ENCODE assay signal across 1 cellular context in the genomic region with DNA sequence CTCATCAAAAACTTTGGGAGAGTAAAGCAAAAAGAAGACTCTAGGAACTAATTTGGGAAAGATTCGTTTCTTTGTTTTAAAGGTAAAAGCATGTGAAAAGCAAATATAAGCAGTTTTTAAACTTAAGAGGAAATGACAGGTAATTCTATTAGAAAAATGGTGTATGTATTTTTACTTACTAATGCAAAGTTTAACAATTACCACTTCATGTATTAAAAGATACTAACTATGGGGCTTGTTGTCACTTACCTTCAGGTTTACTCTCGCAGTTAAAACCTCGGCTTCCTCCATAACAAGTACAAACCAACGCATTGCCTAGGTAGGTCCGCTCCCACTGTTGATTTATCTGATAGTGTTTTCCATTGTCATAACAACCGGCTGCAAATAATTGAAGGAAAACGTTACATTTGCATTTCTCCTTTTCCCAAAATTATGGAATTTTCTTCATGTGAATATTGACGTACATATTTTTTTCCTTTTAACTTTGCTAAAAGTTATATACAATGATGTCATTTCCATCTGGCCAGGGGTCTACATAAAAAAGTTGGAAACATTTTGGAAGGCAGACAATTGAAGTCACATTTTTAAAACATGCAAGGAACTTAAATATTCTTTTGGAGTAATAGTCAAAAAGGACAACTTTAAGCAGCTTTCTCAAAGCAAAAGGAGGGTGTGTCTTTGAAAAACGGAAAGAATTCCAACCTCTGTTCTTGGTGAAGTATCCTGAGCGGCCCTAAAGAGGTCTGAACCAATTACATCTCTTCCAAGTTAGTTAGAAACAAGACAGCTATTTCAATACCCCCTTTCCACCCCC.
A peak's percentile ranks its signal among the peaks of the same experiment; 100 is the strongest.
TF ChIP-seq lines count a peak whose summit lies in the region.

No MANE protein-coding gene starts in this region.

TF ChIP-seq in HepG2, 621 proteins besides CTCF, POLR2A, EP300 and RAD21 (continued from another document and continues in another):
- TF ChIP-seq, protein P1, sequence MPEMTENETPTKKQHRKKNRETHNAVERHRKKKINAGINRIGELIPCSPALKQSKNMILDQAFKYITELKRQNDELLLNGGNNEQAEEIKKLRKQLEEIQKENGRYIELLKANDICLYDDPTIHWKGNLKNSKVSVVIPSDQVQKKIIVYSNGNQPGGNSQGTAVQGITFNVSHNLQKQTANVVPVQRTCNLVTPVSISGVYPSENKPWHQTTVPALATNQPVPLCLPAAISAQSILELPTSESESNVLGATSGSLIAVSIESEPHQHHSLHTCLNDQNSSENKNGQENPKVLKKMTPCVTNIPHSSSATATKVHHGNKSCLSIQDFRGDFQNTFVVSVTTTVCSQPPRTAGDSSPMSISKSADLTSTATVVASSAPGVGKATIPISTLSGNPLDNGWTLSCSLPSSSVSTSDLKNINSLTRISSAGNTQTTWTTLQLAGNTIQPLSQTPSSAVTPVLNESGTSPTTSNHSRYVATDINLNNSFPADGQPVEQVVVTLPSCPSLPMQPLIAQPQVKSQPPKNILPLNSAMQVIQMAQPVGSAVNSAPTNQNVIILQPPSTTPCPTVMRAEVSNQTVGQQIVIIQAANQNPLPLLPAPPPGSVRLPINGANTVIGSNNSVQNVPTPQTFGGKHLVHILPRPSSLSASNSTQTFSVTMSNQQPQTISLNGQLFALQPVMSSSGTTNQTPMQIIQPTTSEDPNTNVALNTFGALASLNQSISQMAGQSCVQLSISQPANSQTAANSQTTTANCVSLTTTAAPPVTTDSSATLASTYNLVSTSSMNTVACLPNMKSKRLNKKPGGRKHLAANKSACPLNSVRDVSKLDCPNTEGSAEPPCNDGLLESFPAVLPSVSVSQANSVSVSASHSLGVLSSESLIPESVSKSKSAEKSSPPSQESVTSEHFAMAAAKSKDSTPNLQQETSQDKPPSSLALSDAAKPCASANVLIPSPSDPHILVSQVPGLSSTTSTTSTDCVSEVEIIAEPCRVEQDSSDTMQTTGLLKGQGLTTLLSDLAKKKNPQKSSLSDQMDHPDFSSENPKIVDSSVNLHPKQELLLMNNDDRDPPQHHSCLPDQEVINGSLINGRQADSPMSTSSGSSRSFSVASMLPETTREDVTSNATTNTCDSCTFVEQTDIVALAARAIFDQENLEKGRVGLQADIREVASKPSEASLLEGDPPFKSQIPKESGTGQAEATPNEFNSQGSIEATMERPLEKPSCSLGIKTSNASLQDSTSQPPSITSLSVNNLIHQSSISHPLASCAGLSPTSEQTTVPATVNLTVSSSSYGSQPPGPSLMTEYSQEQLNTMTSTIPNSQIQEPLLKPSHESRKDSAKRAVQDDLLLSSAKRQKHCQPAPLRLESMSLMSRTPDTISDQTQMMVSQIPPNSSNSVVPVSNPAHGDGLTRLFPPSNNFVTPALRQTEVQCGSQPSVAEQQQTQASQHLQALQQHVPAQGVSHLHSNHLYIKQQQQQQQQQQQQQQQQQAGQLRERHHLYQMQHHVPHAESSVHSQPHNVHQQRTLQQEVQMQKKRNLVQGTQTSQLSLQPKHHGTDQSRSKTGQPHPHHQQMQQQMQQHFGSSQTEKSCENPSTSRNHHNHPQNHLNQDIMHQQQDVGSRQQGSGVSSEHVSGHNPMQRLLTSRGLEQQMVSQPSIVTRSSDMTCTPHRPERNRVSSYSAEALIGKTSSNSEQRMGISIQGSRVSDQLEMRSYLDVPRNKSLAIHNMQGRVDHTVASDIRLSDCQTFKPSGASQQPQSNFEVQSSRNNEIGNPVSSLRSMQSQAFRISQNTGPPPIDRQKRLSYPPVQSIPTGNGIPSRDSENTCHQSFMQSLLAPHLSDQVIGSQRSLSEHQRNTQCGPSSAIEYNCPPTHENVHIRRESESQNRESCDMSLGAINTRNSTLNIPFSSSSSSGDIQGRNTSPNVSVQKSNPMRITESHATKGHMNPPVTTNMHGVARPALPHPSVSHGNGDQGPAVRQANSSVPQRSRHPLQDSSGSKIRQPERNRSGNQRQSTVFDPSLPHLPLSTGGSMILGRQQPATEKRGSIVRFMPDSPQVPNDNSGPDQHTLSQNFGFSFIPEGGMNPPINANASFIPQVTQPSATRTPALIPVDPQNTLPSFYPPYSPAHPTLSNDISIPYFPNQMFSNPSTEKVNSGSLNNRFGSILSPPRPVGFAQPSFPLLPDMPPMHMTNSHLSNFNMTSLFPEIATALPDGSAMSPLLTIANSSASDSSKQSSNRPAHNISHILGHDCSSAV (CRISPR knock-in tag; IDR thresholded peaks at IDR 0.05; ENCODE audit: borderline replicate concordance) = no peak
- 0 out of 2 replicates have a peak, but pooled peaks have one; percentile 51 for TF ChIP-seq KDM5A (IDR thresholded peaks at IDR 0.05; ENCODE audit: borderline replicate concordance, low read length)
- TF ChIP-seq, protein P2, sequence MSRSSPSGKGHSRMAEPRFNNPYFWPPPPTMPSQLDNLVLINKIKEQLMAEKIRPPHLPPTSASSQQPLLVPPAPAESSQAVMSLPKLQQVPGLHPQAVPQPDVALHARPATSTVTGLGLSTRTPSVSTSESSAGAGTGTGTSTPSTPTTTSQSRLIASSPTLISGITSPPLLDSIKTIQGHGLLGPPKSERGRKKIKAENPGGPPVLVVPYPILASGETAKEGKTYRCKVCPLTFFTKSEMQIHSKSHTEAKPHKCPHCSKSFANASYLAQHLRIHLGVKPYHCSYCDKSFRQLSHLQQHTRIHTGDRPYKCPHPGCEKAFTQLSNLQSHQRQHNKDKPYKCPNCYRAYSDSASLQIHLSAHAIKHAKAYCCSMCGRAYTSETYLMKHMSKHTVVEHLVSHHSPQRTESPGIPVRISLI (CRISPR knock-in tag; IDR thresholded peaks at IDR 0.05; ENCODE audit: borderline replicate concordance) = no peak
- TF ChIP-seq IRF2 (CRISPR knock-in tag; IDR thresholded peaks at IDR 0.05) = 0 out of 2 replicates have a peak, but pooled peaks have one; percentile 33
- no peak for TF ChIP-seq DMTF1 (CRISPR knock-in tag; IDR thresholded peaks at IDR 0.05)
- peak; percentile 12; the same call in 1 of the 2 replicates for TF ChIP-seq HNRNPL (IDR thresholded peaks at IDR 0.05; ENCODE audit: low read depth, low read length)
- no peak for TF ChIP-seq GABPA (IDR thresholded peaks at IDR 0.05; ENCODE audit: low read depth, low read length)
- 0 out of 2 replicates have a peak, but pooled peaks have one; percentile 4 for TF ChIP-seq GABPA (CRISPR knock-in tag; IDR thresholded peaks at IDR 0.05; ENCODE audit: low read depth)
- TF ChIP-seq CC2D1A (CRISPR knock-in tag; IDR thresholded peaks at IDR 0.05) = 0 out of 2 replicates have a peak, but pooled peaks have one; percentile 25
- TF ChIP-seq PREB (CRISPR knock-in tag; IDR thresholded peaks at IDR 0.05) = no peak
- TF ChIP-seq RBM22 (optimal IDR thresholded peaks at IDR 0.05; ENCODE audit: low read length) = peak; percentile 61
- no peak for TF ChIP-seq ZNF616 (CRISPR knock-in tag; IDR thresholded peaks at IDR 0.05; ENCODE audit: low read depth)
- TF ChIP-seq, protein P3, sequence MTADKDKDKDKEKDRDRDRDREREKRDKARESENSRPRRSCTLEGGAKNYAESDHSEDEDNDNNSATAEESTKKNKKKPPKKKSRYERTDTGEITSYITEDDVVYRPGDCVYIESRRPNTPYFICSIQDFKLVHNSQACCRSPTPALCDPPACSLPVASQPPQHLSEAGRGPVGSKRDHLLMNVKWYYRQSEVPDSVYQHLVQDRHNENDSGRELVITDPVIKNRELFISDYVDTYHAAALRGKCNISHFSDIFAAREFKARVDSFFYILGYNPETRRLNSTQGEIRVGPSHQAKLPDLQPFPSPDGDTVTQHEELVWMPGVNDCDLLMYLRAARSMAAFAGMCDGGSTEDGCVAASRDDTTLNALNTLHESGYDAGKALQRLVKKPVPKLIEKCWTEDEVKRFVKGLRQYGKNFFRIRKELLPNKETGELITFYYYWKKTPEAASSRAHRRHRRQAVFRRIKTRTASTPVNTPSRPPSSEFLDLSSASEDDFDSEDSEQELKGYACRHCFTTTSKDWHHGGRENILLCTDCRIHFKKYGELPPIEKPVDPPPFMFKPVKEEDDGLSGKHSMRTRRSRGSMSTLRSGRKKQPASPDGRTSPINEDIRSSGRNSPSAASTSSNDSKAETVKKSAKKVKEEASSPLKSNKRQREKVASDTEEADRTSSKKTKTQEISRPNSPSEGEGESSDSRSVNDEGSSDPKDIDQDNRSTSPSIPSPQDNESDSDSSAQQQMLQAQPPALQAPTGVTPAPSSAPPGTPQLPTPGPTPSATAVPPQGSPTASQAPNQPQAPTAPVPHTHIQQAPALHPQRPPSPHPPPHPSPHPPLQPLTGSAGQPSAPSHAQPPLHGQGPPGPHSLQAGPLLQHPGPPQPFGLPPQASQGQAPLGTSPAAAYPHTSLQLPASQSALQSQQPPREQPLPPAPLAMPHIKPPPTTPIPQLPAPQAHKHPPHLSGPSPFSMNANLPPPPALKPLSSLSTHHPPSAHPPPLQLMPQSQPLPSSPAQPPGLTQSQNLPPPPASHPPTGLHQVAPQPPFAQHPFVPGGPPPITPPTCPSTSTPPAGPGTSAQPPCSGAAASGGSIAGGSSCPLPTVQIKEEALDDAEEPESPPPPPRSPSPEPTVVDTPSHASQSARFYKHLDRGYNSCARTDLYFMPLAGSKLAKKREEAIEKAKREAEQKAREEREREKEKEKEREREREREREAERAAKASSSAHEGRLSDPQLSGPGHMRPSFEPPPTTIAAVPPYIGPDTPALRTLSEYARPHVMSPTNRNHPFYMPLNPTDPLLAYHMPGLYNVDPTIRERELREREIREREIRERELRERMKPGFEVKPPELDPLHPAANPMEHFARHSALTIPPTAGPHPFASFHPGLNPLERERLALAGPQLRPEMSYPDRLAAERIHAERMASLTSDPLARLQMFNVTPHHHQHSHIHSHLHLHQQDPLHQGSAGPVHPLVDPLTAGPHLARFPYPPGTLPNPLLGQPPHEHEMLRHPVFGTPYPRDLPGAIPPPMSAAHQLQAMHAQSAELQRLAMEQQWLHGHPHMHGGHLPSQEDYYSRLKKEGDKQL (CRISPR knock-in tag; IDR thresholded peaks at IDR 0.05; ENCODE audit: low read depth) = no peak
- TF ChIP-seq, protein P4, sequence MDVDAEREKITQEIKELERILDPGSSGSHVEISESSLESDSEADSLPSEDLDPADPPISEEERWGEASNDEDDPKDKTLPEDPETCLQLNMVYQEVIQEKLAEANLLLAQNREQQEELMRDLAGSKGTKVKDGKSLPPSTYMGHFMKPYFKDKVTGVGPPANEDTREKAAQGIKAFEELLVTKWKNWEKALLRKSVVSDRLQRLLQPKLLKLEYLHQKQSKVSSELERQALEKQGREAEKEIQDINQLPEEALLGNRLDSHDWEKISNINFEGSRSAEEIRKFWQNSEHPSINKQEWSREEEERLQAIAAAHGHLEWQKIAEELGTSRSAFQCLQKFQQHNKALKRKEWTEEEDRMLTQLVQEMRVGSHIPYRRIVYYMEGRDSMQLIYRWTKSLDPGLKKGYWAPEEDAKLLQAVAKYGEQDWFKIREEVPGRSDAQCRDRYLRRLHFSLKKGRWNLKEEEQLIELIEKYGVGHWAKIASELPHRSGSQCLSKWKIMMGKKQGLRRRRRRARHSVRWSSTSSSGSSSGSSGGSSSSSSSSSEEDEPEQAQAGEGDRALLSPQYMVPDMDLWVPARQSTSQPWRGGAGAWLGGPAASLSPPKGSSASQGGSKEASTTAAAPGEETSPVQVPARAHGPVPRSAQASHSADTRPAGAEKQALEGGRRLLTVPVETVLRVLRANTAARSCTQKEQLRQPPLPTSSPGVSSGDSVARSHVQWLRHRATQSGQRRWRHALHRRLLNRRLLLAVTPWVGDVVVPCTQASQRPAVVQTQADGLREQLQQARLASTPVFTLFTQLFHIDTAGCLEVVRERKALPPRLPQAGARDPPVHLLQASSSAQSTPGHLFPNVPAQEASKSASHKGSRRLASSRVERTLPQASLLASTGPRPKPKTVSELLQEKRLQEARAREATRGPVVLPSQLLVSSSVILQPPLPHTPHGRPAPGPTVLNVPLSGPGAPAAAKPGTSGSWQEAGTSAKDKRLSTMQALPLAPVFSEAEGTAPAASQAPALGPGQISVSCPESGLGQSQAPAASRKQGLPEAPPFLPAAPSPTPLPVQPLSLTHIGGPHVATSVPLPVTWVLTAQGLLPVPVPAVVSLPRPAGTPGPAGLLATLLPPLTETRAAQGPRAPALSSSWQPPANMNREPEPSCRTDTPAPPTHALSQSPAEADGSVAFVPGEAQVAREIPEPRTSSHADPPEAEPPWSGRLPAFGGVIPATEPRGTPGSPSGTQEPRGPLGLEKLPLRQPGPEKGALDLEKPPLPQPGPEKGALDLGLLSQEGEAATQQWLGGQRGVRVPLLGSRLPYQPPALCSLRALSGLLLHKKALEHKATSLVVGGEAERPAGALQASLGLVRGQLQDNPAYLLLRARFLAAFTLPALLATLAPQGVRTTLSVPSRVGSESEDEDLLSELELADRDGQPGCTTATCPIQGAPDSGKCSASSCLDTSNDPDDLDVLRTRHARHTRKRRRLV (CRISPR knock-in tag; IDR thresholded peaks at IDR 0.05) = no peak
- TF ChIP-seq THAP7 (CRISPR knock-in tag; IDR thresholded peaks at IDR 0.05) = no peak
- TF ChIP-seq ZBTB26 (CRISPR knock-in tag; IDR thresholded peaks at IDR 0.05; ENCODE audit: borderline replicate concordance) = no peak
- TF ChIP-seq ZFP36 (IDR thresholded peaks at IDR 0.05; ENCODE audit: borderline replicate concordance, low read depth, low read length, partially characterized antibody) = no peak
